Comparison of ENCODE assay signal across 22 cellular contexts in genomic region chr21:31682625-31683024, GRCh38.
"Had no signal": no experiment of that assay in that cellular context is flagged by ENCODE, and none has a peak within 500 bp of the region (broad histone marks: within the 10 kb centered on the region; RNA-seq: fewer than 3 reads in every experiment).

No MANE protein-coding gene starts in this region.

- H3K9me3 Mint-ChIP-seq: activated CD4-positive, alpha-beta memory T cell treated with anti-CD3 and anti-CD28 coated beads, Interleukin-2, amount 10 ng/mL, durations not matched to agents 7 days and 5 days; activated CD4-positive, alpha-beta T cell treated with anti-CD3 and anti-CD28 coated beads, Interleukin-2, amount 10 ng/mL, durations not matched to agents 24 days and 14 days; activated naive CD4-positive, alpha-beta T cell treated with anti-CD3 and anti-CD28 coated beads, Interleukin-2, amount 50 U/mL, for 24 hours; naive B cell; stimulated activated naive B cell treated with anti-CD40 and anti-IgM and Interleukin-4, amounts not matched to agents 10 μg/mL and 1 μg/mL and 100 μg/mL, for 72 hours; T-helper 2 cell treated with Interferon-gamma antibody and Interleukin-4, amounts not matched to agents 5 μg/mL and 100 μg/mL, for 36 hours had no signal

- H3K27me3 Mint-ChIP-seq: activated CD4-positive, alpha-beta memory T cell treated with anti-CD3 and anti-CD28 coated beads, Interleukin-2, amount 10 ng/mL, durations not matched to agents 7 days and 5 days; activated CD4-positive, alpha-beta T cell treated with anti-CD3 and anti-CD28 coated beads, Interleukin-2, amount 10 ng/mL, durations not matched to agents 24 days and 14 days; activated naive CD4-positive, alpha-beta T cell treated with anti-CD3 and anti-CD28 coated beads, Interleukin-2, amount 50 U/mL, for 24 hours; naive B cell; stimulated activated naive B cell treated with anti-CD40 and anti-IgM and Interleukin-4, amounts not matched to agents 10 μg/mL and 1 μg/mL and 100 μg/mL, for 72 hours had no signal

- H3K4me1 Mint-ChIP-seq: activated CD4-positive, alpha-beta memory T cell treated with anti-CD3 and anti-CD28 coated beads, Interleukin-2, amount 10 ng/mL, durations not matched to agents 7 days and 5 days; activated naive CD4-positive, alpha-beta T cell treated with anti-CD3 and anti-CD28 coated beads, Interleukin-2, amount 50 U/mL, for 24 hours; stimulated activated naive B cell treated with anti-CD40 and anti-IgM and Interleukin-4, amounts not matched to agents 10 μg/mL and 1 μg/mL and 100 μg/mL, for 72 hours had no signal

- ATAC-seq: activated CD4-positive, CD25-positive, alpha-beta regulatory T cell treated with anti-CD3 and anti-CD28 coated beads, Interleukin-2, amount 50 U/mL, for 24 hours; left lung; stimulated activated naive B cell treated with anti-CD40 and anti-IgM and Interleukin-4, amounts not matched to agents 10 μg/mL and 1 μg/mL and 100 μg/mL, for 72 hours had no signal

- H3K4me3 Mint-ChIP-seq: activated CD4-positive, alpha-beta memory T cell treated with anti-CD3 and anti-CD28 coated beads, Interleukin-2, amount 10 ng/mL, durations not matched to agents 7 days and 5 days; activated CD4-positive, alpha-beta T cell treated with anti-CD3 and anti-CD28 coated beads, Interleukin-2, amount 10 ng/mL, durations not matched to agents 24 days and 14 days; activated naive CD4-positive, alpha-beta T cell treated with anti-CD3 and anti-CD28 coated beads, Interleukin-2, amount 50 U/mL, for 24 hours; naive B cell; stimulated activated naive B cell treated with anti-CD40 and anti-IgM and Interleukin-4, amounts not matched to agents 10 μg/mL and 1 μg/mL and 100 μg/mL, for 72 hours; T-helper 2 cell treated with Interferon-gamma antibody and Interleukin-4, amounts not matched to agents 5 μg/mL and 100 μg/mL, for 36 hours had no signal

- DNase-seq: activated CD4-positive, alpha-beta memory T cell treated with anti-CD3 and anti-CD28 coated beads, Interleukin-2, amount 10 ng/mL, durations not matched to agents 7 days and 5 days; activated CD4-positive, alpha-beta T cell treated with anti-CD3 and anti-CD28 coated beads, Interleukin-2, amount 10 ng/mL, durations not matched to agents 24 days and 14 days; activated gamma-delta T cell treated with Interleukin-2 at 50 U/mL for 16 hours; activated T-cell treated with anti-CD3 and anti-CD28 coated beads for 4 hours; cortex of kidney; foreskin fibroblast; kidney glomerular epithelial cell; left lung; naive B cell; occipital lobe; sigmoid colon; stimulated activated CD4-positive, alpha-beta T cell treated with anti-CD3 and anti-CD28 coated beads, Interleukin-15, amount 100 ng/mL, for 24 hours; stimulated activated CD8-positive, alpha-beta memory T cell treated with anti-CD3 and anti-CD28 coated beads, Interleukin-4, amount 100 ng/mL, for 48 hours; stimulated activated naive B cell treated with anti-CD40 and anti-IgM and Interleukin-4, amounts not matched to agents 10 μg/mL and 1 μg/mL and 100 μg/mL, for 72 hours; transverse colon; uterus had no signal

- H3K4me3 ChIP-seq: ascending aorta, left lung, lung, sigmoid colon, smooth muscle cell, transverse colon, uterus had no signal

- H3K27ac Mint-ChIP-seq: activated CD4-positive, alpha-beta memory T cell treated with anti-CD3 and anti-CD28 coated beads, Interleukin-2, amount 10 ng/mL, durations not matched to agents 7 days and 5 days; activated CD4-positive, alpha-beta T cell treated with anti-CD3 and anti-CD28 coated beads, Interleukin-2, amount 10 ng/mL, durations not matched to agents 24 days and 14 days; activated naive CD4-positive, alpha-beta T cell treated with anti-CD3 and anti-CD28 coated beads, Interleukin-2, amount 50 U/mL, for 24 hours; stimulated activated naive B cell treated with anti-CD40 and anti-IgM and Interleukin-4, amounts not matched to agents 10 μg/mL and 1 μg/mL and 100 μg/mL, for 72 hours; T-helper 2 cell treated with Interferon-gamma antibody and Interleukin-4, amounts not matched to agents 5 μg/mL and 100 μg/mL, for 36 hours had no signal
